11 cellular contexts compared by ENCODE assay signal in the genomic region with DNA sequence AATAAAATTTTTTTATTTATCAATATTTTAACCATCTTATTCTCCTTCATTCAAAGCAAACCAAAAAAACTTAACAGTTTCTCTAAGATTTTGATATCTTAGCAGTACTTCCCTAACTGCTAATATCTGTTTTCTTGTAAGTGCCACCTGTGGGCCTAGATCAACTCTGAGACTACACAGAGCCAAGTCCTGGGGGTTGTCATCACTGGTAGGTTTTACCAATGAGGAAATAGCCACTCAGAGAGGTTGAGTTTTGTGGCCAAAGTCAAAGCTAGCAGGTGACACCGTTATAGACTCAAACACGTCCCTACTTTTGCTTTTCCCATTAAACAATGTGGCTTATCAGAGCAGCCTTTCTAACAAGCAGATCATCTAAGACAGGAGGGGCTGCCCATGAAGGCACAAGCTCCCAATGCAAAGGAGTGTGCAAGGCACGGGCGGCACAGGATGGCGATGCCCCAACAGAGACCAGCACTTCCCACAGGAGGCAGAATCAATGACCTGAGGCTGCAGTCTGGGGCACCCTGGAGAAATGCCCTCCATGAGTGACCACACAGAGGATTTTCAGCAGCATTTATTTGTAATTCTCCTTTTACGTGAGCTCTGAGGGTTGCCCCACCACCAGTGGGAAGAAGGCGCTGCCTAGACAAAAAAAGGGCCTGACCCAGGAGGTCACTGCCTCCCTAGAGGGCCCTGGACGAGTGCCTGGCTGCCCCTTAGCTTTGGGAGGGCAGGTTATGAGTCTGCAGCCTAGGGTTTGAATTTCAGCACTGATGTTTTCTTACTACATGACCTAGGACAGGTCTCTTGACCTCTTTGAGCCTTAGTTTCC. TPM values are rescaled to one million over a fixed set of nuclear protein-coding genes. Genes with fewer than 3 reads are reported as not detected.
DNase-seq lines count a peak whose midpoint lies in the region; ATAC-seq and TF ChIP-seq lines count a peak whose summit lies in the region.
"Had no signal": no experiment of that assay in that cellular context is flagged by ENCODE, and none has a peak within 500 bp of the region (broad histone marks: within the 10 kb centered on the region; RNA-seq: fewer than 3 reads in every experiment).

No MANE protein-coding gene starts in this region.

- ATAC-seq in GM18498 (IDR thresholded peaks at IDR 0.05; ENCODE audit: unreplicated experiment): no peak
- no peak for ATAC-seq in CD4-positive, alpha-beta T cell (ENCODE audit: poor library complexity)

- no peak overlapping the region for H3K4me3 Mint-ChIP-seq in activated CD4-positive, alpha-beta T cell treated with anti-CD3 and anti-CD28 coated beads, Interleukin-2, amount 10 ng/mL, durations not matched to agents 24 days and 14 days
- no peak overlapping the region for H3K4me3 Mint-ChIP-seq in type B pancreatic cell
- no peak overlapping the region for H3K4me3 Mint-ChIP-seq in CD4-positive, alpha-beta T cell

- intact Hi-C loops in activated CD4-positive, alpha-beta T cell treated with anti-CD3 and anti-CD28 coated beads, Interleukin-2, amount 10 ng/mL, durations not matched to agents 24 days and 14 days (cut with micrococcal nuclease): no loop called here
- intact Hi-C loops in CD4-positive, alpha-beta T cell (cut with DNase I, micrococcal nuclease): no loop called here

- in situ Hi-C loops in brain microvascular endothelial cell (cut with HindIII; ENCODE audit: low pct_ligation_motif_present, low sequenced_read_pairs): no loop called here

- no peaks in the 10 kb centered on the region for H3K9me3 Mint-ChIP-seq in activated CD4-positive, alpha-beta T cell treated with anti-CD3 and anti-CD28 coated beads, Interleukin-2, amount 10 ng/mL, durations not matched to agents 24 days and 14 days
- no peaks in the 10 kb centered on the region for H3K9me3 Mint-ChIP-seq in type B pancreatic cell
- no peaks in the 10 kb centered on the region for H3K9me3 Mint-ChIP-seq in CD4-positive, alpha-beta T cell

- CTCF ChIA-PET in CD4-positive, alpha-beta T cell (lab: Charles Lee): no interaction called here

- no peaks in the 10 kb centered on the region for H3K27me3 Mint-ChIP-seq in activated CD4-positive, alpha-beta T cell treated with anti-CD3 and anti-CD28 coated beads, Interleukin-2, amount 10 ng/mL, durations not matched to agents 24 days and 14 days
- no peaks in the 10 kb centered on the region for H3K27me3 Mint-ChIP-seq in type B pancreatic cell
- H3K27me3 Mint-ChIP-seq in CD4-positive, alpha-beta T cell: no peaks in the 10 kb centered on the region

- H3K9me3 ChIP-seq in mucosa of rectum (ENCODE audit: control insufficient read depth in 2 of 2, low read length in 2 of 2): no peaks in the 10 kb centered on the region
- no peaks in the 10 kb centered on the region for H3K9me3 ChIP-seq in CD4-positive, alpha-beta T cell (ENCODE audit: control insufficient read depth, low read length)

- no peak for DNase-seq in activated CD4-positive, alpha-beta T cell treated with anti-CD3 and anti-CD28 coated beads, Interleukin-2, amount 10 ng/mL, durations not matched to agents 24 days and 14 days
- no peak for DNase-seq in activated CD4-positive, alpha-beta T cell treated with anti-CD3 and anti-CD28 coated beads for 48 hours
- DNase-seq in brain microvascular endothelial cell (no peak), type B pancreatic cell (ENCODE audit: extremely low spot score, unreplicated experiment) (no peak)
- no peak for DNase-seq in stimulated activated CD4-positive, alpha-beta T cell treated with anti-CD3 and anti-CD28 coated beads, Interleukin-15, amount 100 ng/mL, for 24 hours
- DNase-seq in CD4-positive, alpha-beta T cell: no peak
- DNase-seq: activated CD8-positive, alpha-beta memory T cell treated with anti-CD3 and anti-CD28 coated beads for 24 hours; NCI-H1105 treated with DMSO at 0.1 percent for 48 hours; NCI-H774 had no signal

- no peaks in the 10 kb centered on the region for H3K27me3 ChIP-seq in brain microvascular endothelial cell (replicated peaks)
- H3K27me3 ChIP-seq in mucosa of rectum (ENCODE audit: control insufficient read depth in 2 of 2, insufficient read depth in 2 of 2, low read length in 2 of 2): no peaks in the 10 kb centered on the region
- H3K27me3 ChIP-seq in CD4-positive, alpha-beta T cell (ENCODE audit: control insufficient read depth, insufficient read depth, low read length): no peaks in the 10 kb centered on the region

- peaks cover 20% of the 10 kb centered on the region for H3K36me3 ChIP-seq in brain microvascular endothelial cell (replicated peaks)
- H3K36me3 ChIP-seq in mucosa of rectum (ENCODE audit: control insufficient read depth in 2 of 2, insufficient read depth in 2 of 2, low read length in 2 of 2): peaks cover 0 to 6% of the 10 kb centered on the region in 2 donors

- H3K27ac Mint-ChIP-seq in activated CD4-positive, alpha-beta T cell treated with anti-CD3 and anti-CD28 coated beads, Interleukin-2, amount 10 ng/mL, durations not matched to agents 24 days and 14 days: peak overlapping the region; percentile 77
- peak overlapping the region; percentile 65 for H3K27ac Mint-ChIP-seq in type B pancreatic cell
- no peak overlapping the region for H3K27ac Mint-ChIP-seq in CD4-positive, alpha-beta T cell

- H3K27ac ChIP-seq in brain microvascular endothelial cell (peak overlapping the region; percentile 97), mucosa of rectum (ENCODE audit: low read depth in 2 of 2, low read length in 2 of 2) (peak overlapping the region; percentile 74 to 88)
- H3K27ac ChIP-seq in CD4-positive, alpha-beta T cell (ENCODE audit: low read depth, low read length): no peak overlapping the region

- TF ChIP-seq CTCF in brain microvascular endothelial cell (IDR thresholded peaks at IDR 0.05; ENCODE audit: low read depth, low read length, missing control alignments) (no peak), type B pancreatic cell (conservative IDR thresholded peaks at IDR 0.05) (no peak)
- TF ChIP-seq CTCF in CD4-positive, alpha-beta T cell (IDR thresholded peaks at IDR 0.05): no peak

- peaks cover 17% of the 10 kb centered on the region for H3K4me1 Mint-ChIP-seq in activated CD4-positive, alpha-beta T cell treated with anti-CD3 and anti-CD28 coated beads, Interleukin-2, amount 10 ng/mL, durations not matched to agents 24 days and 14 days
- H3K4me1 Mint-ChIP-seq in type B pancreatic cell (ENCODE audit: unreplicated experiment): peaks cover 29% of the 10 kb centered on the region
- peaks cover 32% of the 10 kb centered on the region for H3K4me1 Mint-ChIP-seq in CD4-positive, alpha-beta T cell (ENCODE audit: low read depth)

- peaks cover 6% of the 10 kb centered on the region for H3K36me3 Mint-ChIP-seq in activated CD4-positive, alpha-beta T cell treated with anti-CD3 and anti-CD28 coated beads, Interleukin-2, amount 10 ng/mL, durations not matched to agents 24 days and 14 days (ENCODE audit: low read depth)
- peaks cover 9% of the 10 kb centered on the region for H3K36me3 Mint-ChIP-seq in type B pancreatic cell
- peaks cover 30% of the 10 kb centered on the region for H3K36me3 Mint-ChIP-seq in CD4-positive, alpha-beta T cell (ENCODE audit: low read depth)

- H3K9ac ChIP-seq in mucosa of rectum (ENCODE audit: low read depth in 1 of 2, low read length in 2 of 2): peak overlapping the region; percentile 32 to 59

- POLR2A ChIA-PET in CD4-positive, alpha-beta T cell (lab: Charles Lee): interaction anchor here (0.6 kb wide), 1 partner anchor 9 kb away, joined by 4 read pairs; no protein-coding TSS in a partner anchor

- H3K4me3 ChIP-seq in brain microvascular endothelial cell (ENCODE audit: low read depth, low read length) (no peak overlapping the region), mucosa of rectum (ENCODE audit: low read length in 2 of 2) (no peak overlapping the region)

- H3K4me1 ChIP-seq in mucosa of rectum (ENCODE audit: control insufficient read depth in 2 of 2, insufficient read depth in 2 of 2, low read length in 2 of 2): peaks cover 36 to 53% of the 10 kb centered on the region in 2 donors

RNA-seq across cellular contexts. Expression of gene TBC1D2, which starts 7.4 kb away (rescaled TPM):
- 1.6 and 1.8 TPM in 2 replicates for total RNA-seq in activated CD4-positive, alpha-beta T cell treated with anti-CD3 and anti-CD28 coated beads, Interleukin-2, amount 10 ng/mL, durations not matched to agents 24 days and 14 days
- total RNA-seq in type B pancreatic cell (ENCODE audit: low replicate concordance): 9.4 and 20.9 TPM in 2 replicates
- 1 to 10 TPM; 2.9 to 4.0 TPM for total RNA-seq in CD4-positive, alpha-beta T cell

RNA-seq across cellular contexts. Expression of gene CORO2A, which starts 55.6 kb away (rescaled TPM):
- total RNA-seq in activated CD4-positive, alpha-beta T cell treated with anti-CD3 and anti-CD28 coated beads, Interleukin-2, amount 10 ng/mL, durations not matched to agents 24 days and 14 days: 0.92 and 1.4 TPM in 2 replicates
- total RNA-seq in type B pancreatic cell (ENCODE audit: low replicate concordance): 9.9 and 28.5 TPM in 2 replicates
- 1 to 10 TPM; 6.8 to 8.5 TPM for total RNA-seq in CD4-positive, alpha-beta T cell
